Comparison of ENCODE assay signal across 10 cellular contexts in genomic region chr12:100716949-100717732, GRCh38.
DNase-seq lines count a peak whose midpoint lies in the region; ATAC-seq and TF ChIP-seq lines count a peak whose summit lies in the region.
"Had no signal": no experiment of that assay in that cellular context is flagged by ENCODE, and none has a peak within 500 bp of the region (broad histone marks: within the 10 kb centered on the region; RNA-seq: fewer than 3 reads in every experiment).

No MANE protein-coding gene starts in this region.

- H3K9me3 ChIP-seq in tibial artery = peaks cover 0 to 5% (median 0%) of the 10 kb centered on the region in 3 donors

- no peak overlapping the region for H3K27ac ChIP-seq in tibial artery
- H3K27ac ChIP-seq: C4-2B had no signal

- no peak for TF ChIP-seq CTCF in brain (conservative IDR thresholded peaks at IDR 0.05)
- TF ChIP-seq CTCF in kidney epithelial cell (IDR thresholded peaks at IDR 0.05; ENCODE audit: insufficient read depth, low read length, poor library complexity, severe bottlenecking) = no peak
- no peak for TF ChIP-seq CTCF in tibial artery (IDR thresholded peaks at IDR 0.05)

- no peak for ATAC-seq in GM21515 (IDR thresholded peaks at IDR 0.05; ENCODE audit: unreplicated experiment)

- peaks cover 11% of the 10 kb centered on the region for H3K4me1 Mint-ChIP-seq in brain

- peaks cover 79% of the 10 kb centered on the region for H3K27me3 Mint-ChIP-seq in brain

- intact Hi-C loops in tibial artery (cut with DNase I; ENCODE audit: low total_unique reads) = no loop called here

- H3K27me3 ChIP-seq in kidney epithelial cell (ENCODE audit: control insufficient read depth, insufficient read depth, low read length) = peaks cover 27% of the 10 kb centered on the region
- peaks cover 0 to 48% of the 10 kb centered on the region in 2 donors for H3K27me3 ChIP-seq in tibial artery

- H3K36me3 Mint-ChIP-seq in brain = no peaks in the 10 kb centered on the region

- peak overlapping the region; percentile 80 to 83 (median 81) for H3K4me3 Mint-ChIP-seq in brain

- H3K9me3 Mint-ChIP-seq in brain = peaks cover 0 to 2% (median 0%) of the 10 kb centered on the region in 5 experiments

- H3K27ac Mint-ChIP-seq in brain = peak overlapping the region in 2 of 5 experiments; percentile 67 to 97

- H3K36me3 ChIP-seq in kidney epithelial cell (ENCODE audit: control insufficient read depth, insufficient read depth, low read length) (no peaks in the 10 kb centered on the region), tibial artery (no peaks in the 10 kb centered on the region)

- H3K4me1 ChIP-seq in tibial artery = peaks cover 0 to 11% (median 6%) of the 10 kb centered on the region in 4 donors

- peak overlapping the region; percentile 36 for H3K4me3 ChIP-seq in kidney epithelial cell (ENCODE audit: low read depth, low read length)
- peak overlapping the region; percentile 28 to 32 for H3K4me3 ChIP-seq in tibial artery

- peak; percentile 50 for DNase-seq in NCI-H345 (lab: John Stamatoyannopoulos, UW)
- no peak for DNase-seq in NCI-H345 treated with DMSO at 0.1 percent for 48 hours (lab: John Stamatoyannopoulos, UW; ENCODE audit: unreplicated experiment)
- no peak for DNase-seq in kidney epithelial cell (ENCODE audit: low read depth)
- no peak for DNase-seq in tibial artery
- no peak for DNase-seq in NCI-H2107 (lab: John Stamatoyannopoulos, UW)
- no peak for DNase-seq in hippocampal formation (lab: John Stamatoyannopoulos, UW)
- DNase-seq: amygdala had no signal
